Comparison of ENCODE assay signal across 24 cellular contexts in the genomic region with DNA sequence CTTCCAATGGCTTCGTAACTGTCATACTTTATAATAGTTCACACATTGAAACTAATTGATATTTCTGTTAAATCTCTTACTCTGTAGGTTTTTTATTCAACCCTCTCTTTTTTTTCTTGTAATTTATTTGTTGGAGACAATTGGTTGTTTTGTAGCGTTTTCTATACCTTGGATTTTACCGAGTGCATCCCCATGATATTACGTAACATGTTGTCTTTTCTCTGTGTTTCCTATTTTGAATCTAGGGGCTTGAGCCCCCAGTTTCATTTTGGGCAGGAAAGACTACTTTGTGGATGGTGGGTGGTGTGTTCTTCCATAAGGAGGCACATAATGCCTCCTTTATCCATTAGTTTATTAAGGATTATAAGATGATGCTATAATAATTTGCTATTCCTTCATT. TPM values are rescaled to one million over a fixed set of nuclear protein-coding genes. Genes with fewer than 3 reads are reported as not detected.
A peak's percentile ranks its signal among the peaks of the same experiment; 100 is the strongest.
DNase-seq lines count a peak whose midpoint lies in the region; ATAC-seq and TF ChIP-seq lines count a peak whose summit lies in the region.
"Had no signal": no experiment of that assay in that cellular context is flagged by ENCODE, and none has a peak within 500 bp of the region (broad histone marks: within the 10 kb centered on the region; RNA-seq: fewer than 3 reads in every experiment).

No MANE protein-coding gene starts in this region.

- H3K27ac ChIP-seq in CD8-positive, alpha-beta T cell (ENCODE audit: low read depth, low read length): no peak overlapping the region
- peak overlapping the region; percentile 94 for H3K27ac ChIP-seq in angular gyrus (ENCODE audit: low read depth, low read length)
- peak overlapping the region in 57 of 59 donors; percentile 37 to 97 (median 87) for H3K27ac ChIP-seq in dorsolateral prefrontal cortex
- peak overlapping the region; percentile 86 for H3K27ac ChIP-seq in layer of hippocampus (ENCODE audit: low read depth, low read length)
- no peak overlapping the region for H3K27ac ChIP-seq in colonic mucosa
- H3K27ac ChIP-seq: A549; BLaER1 treated with 17β-estradiol and CSF1 and Interleukin-3, amounts not matched to agents 10 nM and 100 nM had no signal

- no peak overlapping the region for H3K4me3 ChIP-seq in CD8-positive, alpha-beta T cell (ENCODE audit: low read depth, low read length)
- peak overlapping the region in 5 of 59 donors; percentile 2 to 50 (median 19) for H3K4me3 ChIP-seq in dorsolateral prefrontal cortex
- no peak overlapping the region for H3K4me3 ChIP-seq in colonic mucosa
- H3K4me3 ChIP-seq: A549; BLaER1 treated with 17β-estradiol and CSF1 and Interleukin-3, amounts not matched to agents 10 nM and 100 nM; HAP-1 had no signal

- intact Hi-C loops in CD8-positive, alpha-beta T cell (cut with DNase I, micrococcal nuclease): loop anchor here (5.0 to 10.0 kb wide), 2 partner anchors 754 to 1989 kb away; a partner anchor contains a TSS
- intact Hi-C loops in dorsolateral prefrontal cortex (cut with DNase I) (loop anchor here (10.0 kb wide), 3 partner anchors 56 to 196 kb away; a partner anchor contains a TSS), colonic mucosa (cut with DNase I) (loop anchor here (10.0 kb wide), 1 partner anchor 304 kb away; no protein-coding TSS in a partner anchor)

- no peak for TF ChIP-seq CTCF in CD8-positive, alpha-beta T cell (IDR thresholded peaks at IDR 0.05)
- TF ChIP-seq CTCF in dorsolateral prefrontal cortex (IDR thresholded peaks at IDR 0.05 in 54 of 56, conservative IDR thresholded peaks at IDR 0.05 in 2 of 56; ENCODE audit: low read depth in 1 of 56, partially characterized antibody in 56 of 56) (no peak), endothelial cell (IDR thresholded peaks at IDR 0.05; ENCODE audit: unreplicated experiment) (no peak), colonic mucosa (IDR thresholded peaks at IDR 0.05) (no peak)

- H3K9me3 ChIP-seq in CD8-positive, alpha-beta T cell (ENCODE audit: low read length): no peaks in the 10 kb centered on the region
- H3K9me3 ChIP-seq in colonic mucosa: no peaks in the 10 kb centered on the region
- H3K9me3 ChIP-seq: A549; BE2C; BLaER1 treated with 17β-estradiol and CSF1 and Interleukin-3, amounts not matched to agents 10 nM and 100 nM; HAP-1 had no signal

- no peaks in the 10 kb centered on the region for H3K27me3 ChIP-seq in CD8-positive, alpha-beta T cell (ENCODE audit: insufficient read depth, low read length)
- H3K27me3 ChIP-seq in dorsolateral prefrontal cortex (no peaks in the 10 kb centered on the region), layer of hippocampus (ENCODE audit: control insufficient read depth, insufficient read depth, low read length) (no peaks in the 10 kb centered on the region), colonic mucosa (no peaks in the 10 kb centered on the region)
- H3K27me3 ChIP-seq: BE2C; BLaER1 treated with 17β-estradiol and CSF1 and Interleukin-3, amounts not matched to agents 10 nM and 100 nM had no signal

- H3K27ac Mint-ChIP-seq in CD8-positive, alpha-beta T cell: peak overlapping the region; percentile 28
- H3K27ac Mint-ChIP-seq in endothelial cell (ENCODE audit: unreplicated experiment): no peak overlapping the region
- H3K27ac Mint-ChIP-seq: CD14-positive monocyte; CD4-positive, alpha-beta T cell; HFFc6 had no signal

- DNase-seq in CD8-positive, alpha-beta T cell: no peak
- DNase-seq in dorsolateral prefrontal cortex (no peak), NCI-H446 (lab: John Stamatoyannopoulos, UW) (no peak), NCI-H187 treated with DMSO at 0.1 percent for 48 hours (lab: John Stamatoyannopoulos, UW) (no peak), endothelial cell (ENCODE audit: low spot score) (no peak), colonic mucosa (no peak)
- DNase-seq: 8988T; ACHN; AML-193; BE2C; Calu3; CD4-positive, alpha-beta T cell; COR-L47; DMS53; DMS79 treated with DMSO at 0.1 percent for 48 hours; GF-D8; GOT3; HFFc6 had no signal

- no peak overlapping the region for H3K4me3 Mint-ChIP-seq in CD8-positive, alpha-beta T cell
- H3K4me3 Mint-ChIP-seq in endothelial cell (ENCODE audit: unreplicated experiment): no peak overlapping the region
- H3K4me3 Mint-ChIP-seq: CD14-positive monocyte; CD4-positive, alpha-beta T cell; HFFc6 had no signal

- H3K9ac ChIP-seq in colonic mucosa (ENCODE audit: low read depth in 2 of 2, low read length in 2 of 2): no peak overlapping the region
- H3K9ac ChIP-seq: BLaER1 treated with 17β-estradiol and CSF1 and Interleukin-3, amounts not matched to agents 10 nM and 100 nM had no signal

- no peaks in the 10 kb centered on the region for H3K27me3 Mint-ChIP-seq in CD8-positive, alpha-beta T cell (ENCODE audit: low read depth)
- no peaks in the 10 kb centered on the region for H3K27me3 Mint-ChIP-seq in endothelial cell (ENCODE audit: unreplicated experiment)
- H3K27me3 Mint-ChIP-seq: CD4-positive, alpha-beta T cell had no signal

- peaks cover 11% of the 10 kb centered on the region for H3K4me1 ChIP-seq in CD8-positive, alpha-beta T cell (ENCODE audit: insufficient read depth, low read length)
- no peaks in the 10 kb centered on the region for H3K4me1 ChIP-seq in colonic mucosa
- H3K4me1 ChIP-seq: A549, BE2C had no signal

- CTCF ChIA-PET in CD8-positive, alpha-beta T cell (lab: Charles Lee): no interaction called here

- ATAC-seq in CD8-positive, alpha-beta T cell: no peak
- ATAC-seq: A549 had no signal

- POLR2A ChIA-PET in CD8-positive, alpha-beta T cell (lab: Charles Lee): no interaction called here

- H3K36me3 ChIP-seq in CD8-positive, alpha-beta T cell (ENCODE audit: insufficient read depth, low read length): no peaks in the 10 kb centered on the region
- H3K36me3 ChIP-seq in colonic mucosa: no peaks in the 10 kb centered on the region

- H3K9me3 Mint-ChIP-seq in CD8-positive, alpha-beta T cell: no peaks in the 10 kb centered on the region
- no peaks in the 10 kb centered on the region for H3K9me3 Mint-ChIP-seq in endothelial cell (ENCODE audit: unreplicated experiment)
- H3K9me3 Mint-ChIP-seq: CD14-positive monocyte; CD4-positive, alpha-beta T cell; HFFc6 had no signal

- peaks cover 38% of the 10 kb centered on the region for H3K4me1 Mint-ChIP-seq in CD8-positive, alpha-beta T cell (ENCODE audit: low read depth)
- no peaks in the 10 kb centered on the region for H3K4me1 Mint-ChIP-seq in endothelial cell (ENCODE audit: unreplicated experiment)

- H3K36me3 Mint-ChIP-seq in CD8-positive, alpha-beta T cell: peaks cover 44% of the 10 kb centered on the region
- no peaks in the 10 kb centered on the region for H3K36me3 Mint-ChIP-seq in endothelial cell (ENCODE audit: low read depth, unreplicated experiment)

RNA-seq across cellular contexts. Expression of a gene that starts 7.4 kb away (rescaled TPM):
- 10 to 100 TPM; 42.2 TPM for total RNA-seq in CD8-positive, alpha-beta T cell
- total RNA-seq in dorsolateral prefrontal cortex (10 to 100 TPM; 21.8 to 47.2 (median 35.2) TPM), endothelial cell (ENCODE audit: unreplicated experiment) (63.6 TPM), colonic mucosa (10 to 100 TPM; 51.4 to 62.3 TPM)

RNA-seq across cellular contexts. Expression of a gene that starts 10.3 kb away (rescaled TPM):
- total RNA-seq in CD8-positive, alpha-beta T cell: 1 to 10 TPM; 3.3 to 4.3 TPM
- 10 to 100 TPM; 11.2 to 25.6 (median 17.6) TPM for total RNA-seq in dorsolateral prefrontal cortex
- total RNA-seq in endothelial cell (ENCODE audit: unreplicated experiment): 16.9 TPM
- 10 to 100 TPM in 1 of 2 donors, 1 to 10 TPM in 1; 6.5 to 12.1 TPM for total RNA-seq in colonic mucosa

Comparison
In these comparisons a context has a peak if more than half of its experiments do, and no peak if none do; other contexts are left out.
1. H3K27ac ChIP-seq: peak in angular gyrus (single experiment), dorsolateral prefrontal cortex (57 of 59) and layer of hippocampus (single experiment); none in CD8-positive, alpha-beta T cell (single experiment) and colonic mucosa (single experiment).